In genomic region chr22:36125994-36126531, GRCh38 we compare ENCODE assay signal across 29 cellular contexts. TPM values are rescaled to one million over a fixed set of nuclear protein-coding genes. Genes with fewer than 3 reads are reported as not detected.
"Had no signal": no experiment of that assay in that cellular context is flagged by ENCODE, and none has a peak within 500 bp of the region (broad histone marks: within the 10 kb centered on the region; RNA-seq: fewer than 3 reads in every experiment).

No MANE protein-coding gene starts in this region.

- H3K27me3 ChIP-seq: left lung, right atrium auricular region, suprapubic skin, upper lobe of right lung had no signal

- H3K9me3 Mint-ChIP-seq: mesothelial cell of epicardium; naive B cell; natural killer cell; stimulated activated naive CD8-positive, alpha-beta T cell treated with anti-CD3 and anti-CD28 coated beads, Interleukin-15, Interleukin-2, amounts not matched to agents 100 ng/mL and 50 ng/mL, for 24 hours had no signal

- H3K9me3 ChIP-seq: left lung, neutrophil, right atrium auricular region, suprapubic skin, thoracic aorta, tibial artery, upper lobe of right lung had no signal

- H3K79me2 ChIP-seq: parathyroid adenoma had no signal

- H3K4me1 ChIP-seq: neural progenitor cell, parathyroid adenoma, right atrium auricular region had no signal

- DNase-seq: hippocampal formation; left colon; left lung; mesendoderm; naive B cell; natural killer cell; nephron progenitor cell; occipital lobe; stimulated activated CD4-positive, alpha-beta T cell treated with anti-CD3 and anti-CD28 coated beads, Interleukin-12 subunit alpha, Interleukin-12 subunit beta, amount 100 ng/mL, for 4 hours; stimulated activated CD4-positive, alpha-beta T cell treated with anti-CD3 and anti-CD28 coated beads, Interleukin-15, amount 100 ng/mL, for 24 hours; stimulated activated CD4-positive, alpha-beta T cell treated with anti-CD3 and anti-CD28 coated beads, Interleukin-2, amount 100 ng/mL, for 24 hours; stimulated activated CD4-positive, alpha-beta T cell treated with anti-CD3 and anti-CD28 coated beads, Interleukin-4, amount 100 ng/mL, for 1 hour; stimulated activated naive CD4-positive, alpha-beta T cell; tibial artery; trophoblast cell; upper lobe of right lung had no signal

- H3K27ac Mint-ChIP-seq: mesothelial cell of epicardium; nephron progenitor cell; neural progenitor cell; progenitor cell of endocrine pancreas; stimulated activated naive CD8-positive, alpha-beta T cell treated with anti-CD3 and anti-CD28 coated beads, Interleukin-15, Interleukin-2, amounts not matched to agents 100 ng/mL and 50 ng/mL, for 24 hours had no signal

- H3K4me3 Mint-ChIP-seq: mesothelial cell of epicardium; naive B cell; natural killer cell; nephron progenitor cell; neural progenitor cell; stimulated activated naive CD8-positive, alpha-beta T cell treated with anti-CD3 and anti-CD28 coated beads, Interleukin-15, Interleukin-2, amounts not matched to agents 100 ng/mL and 50 ng/mL, for 24 hours had no signal

- H3K27ac ChIP-seq: left lung, neural progenitor cell, neutrophil, parathyroid adenoma, right atrium auricular region, suprapubic skin, thoracic aorta, tibial artery, upper lobe of right lung had no signal

- H3K4me3 ChIP-seq: left lung, lung, neural progenitor cell, right atrium auricular region, skin epidermis, suprapubic skin, thoracic aorta, tibial artery, upper lobe of right lung had no signal

- H3K36me3 ChIP-seq: left lung, neural progenitor cell, neutrophil, right atrium auricular region, suprapubic skin, thoracic aorta, tibial artery, upper lobe of right lung had no signal

- H2AFZ ChIP-seq: neural progenitor cell, parathyroid adenoma had no signal

- H3K36me3 Mint-ChIP-seq: mesothelial cell of epicardium, naive B cell, natural killer cell, neural progenitor cell had no signal

- H3K27me3 Mint-ChIP-seq: stimulated activated naive CD8-positive, alpha-beta T cell treated with anti-CD3 and anti-CD28 coated beads, Interleukin-15, Interleukin-2, amounts not matched to agents 100 ng/mL and 50 ng/mL, for 24 hours had no signal

- FAIRE-seq: keratinocyte, urothelium cell line had no signal

- H3K4me2 ChIP-seq: neural progenitor cell had no signal

- H3K9ac ChIP-seq: neural progenitor cell, parathyroid adenoma had no signal

RNA-seq across cellular contexts. Expression of gene APOL3, which starts 34.5 kb away (rescaled TPM):
- total RNA-seq: progenitor cell of endocrine pancreas had no signal
